2 cellular contexts compared by ENCODE assay signal in the genomic region with DNA sequence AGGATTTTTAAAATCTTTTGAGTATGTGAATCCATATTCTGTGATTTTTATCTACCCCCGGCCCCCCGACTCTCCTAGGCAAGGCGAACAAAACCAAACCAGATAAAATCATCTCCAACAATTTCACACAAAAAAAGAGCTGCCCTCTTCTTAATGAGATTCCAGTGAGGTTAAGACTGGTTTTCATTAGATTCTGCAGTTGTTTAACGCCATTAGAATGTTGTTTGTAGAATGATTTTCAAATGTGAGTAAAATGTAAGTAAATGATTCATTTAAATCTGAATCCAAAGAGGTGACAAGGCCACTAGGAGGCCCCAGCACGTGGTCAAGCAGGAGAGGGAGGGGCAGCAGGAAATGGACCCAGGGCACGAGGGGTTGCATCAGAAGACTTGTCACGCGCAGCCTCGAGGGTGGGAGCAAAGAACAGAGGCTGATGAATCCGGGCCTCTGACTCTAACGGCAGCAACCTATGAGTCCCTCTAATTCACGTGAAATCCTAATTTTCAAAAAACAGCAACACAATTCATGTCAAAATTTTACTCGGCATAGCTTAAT.
TF ChIP-seq lines count a peak whose summit lies in the region.

No MANE protein-coding gene starts in this region.

TF ChIP-seq in IMR-90, 13 proteins besides CTCF, POLR2A, EP300 and RAD21:
- TF ChIP-seq BHLHE40 (IDR thresholded peaks at IDR 0.05; ENCODE audit: low read depth, low read length) (0 out of 2 replicates have a peak, but pooled peaks have one; percentile 12), NFE2L2 (IDR thresholded peaks at IDR 0.05; ENCODE audit: low read depth, low read length) (no peak), MAFK (IDR thresholded peaks at IDR 0.05; ENCODE audit: low read depth, low read length) (no peak), USF2 (IDR thresholded peaks at IDR 0.05; ENCODE audit: low read depth, low read length) (peak; percentile 47; the same call in 1 of the 2 replicates), SMC3 (IDR thresholded peaks at IDR 0.05; ENCODE audit: low read depth, low read length) (no peak), RFX5 (IDR thresholded peaks at IDR 0.05; ENCODE audit: low read depth, low read length) (no peak), CEBPB (IDR thresholded peaks at IDR 0.05; ENCODE audit: low read depth, low read length) (0 out of 2 replicates have a peak, but pooled peaks have one; percentile 1), MXI1 (IDR thresholded peaks at IDR 0.05; ENCODE audit: borderline replicate concordance, low read depth, low read length) (no peak)

TF ChIP-seq in liver, 16 proteins besides CTCF, POLR2A, EP300 and RAD21:
- no peak for TF ChIP-seq YY1 (IDR thresholded peaks at IDR 0.05)
- TF ChIP-seq HNF4A (conservative IDR thresholded peaks at IDR 0.05), result peak; percentile 10 to 47
- no peak for TF ChIP-seq EGR1 (IDR thresholded peaks at IDR 0.05; ENCODE audit: low read depth in 2 of 2)
